Comparison of ENCODE assay signal across 7 cellular contexts in genomic region chr18:31102020-31102684, GRCh38. TPM values are rescaled to one million over a fixed set of nuclear protein-coding genes. Genes with fewer than 3 reads are reported as not detected.
DNase-seq lines count a peak whose midpoint lies in the region; ATAC-seq, FAIRE-seq and TF ChIP-seq lines count a peak whose summit lies in the region.

Gene DSC2 (minus strand): TSS chr18:31102421. CDS start chr18:31101971, 450 bp downstream.

- H3K36me3 Mint-ChIP-seq in activated T-cell treated with anti-CD3 and anti-CD28 coated beads, Interleukin-2, amount 50 U/mL, for 72 hours (ENCODE audit: insufficient read depth in 2 of 2) = peaks cover 0 to 1% of the 10 kb centered on the region in 2 donors

- H3K27ac Mint-ChIP-seq in activated T-cell treated with anti-CD3 and anti-CD28 coated beads, Interleukin-2, amount 50 U/mL, for 72 hours = no peak within 1 kb of the TSS

- TF ChIP-seq RAD21 in HepG2 (CRISPR knock-in tag; IDR thresholded peaks at IDR 0.05) = no peak

- peaks cover 4 to 7% of the 10 kb centered on the region in 2 donors for H3K9me3 Mint-ChIP-seq in activated T-cell treated with anti-CD3 and anti-CD28 coated beads, Interleukin-2, amount 50 U/mL, for 72 hours

- H3K4me1 ChIP-seq in breast epithelium (no peaks in the 10 kb centered on the region), HepG2 (ENCODE audit: insufficient read depth, low read length) (peaks cover 31% of the 10 kb centered on the region), thymus (ENCODE audit: control insufficient read depth, insufficient read depth, low read length) (no peaks in the 10 kb centered on the region)

- TSS peak; percentile 48 for BruUV-seq in HepG2 (replicated peaks; lab: Mats Ljungman, UMichigan)

- TF ChIP-seq POLR2A in breast epithelium (IDR thresholded peaks at IDR 0.05) (no peak), HepG2 (IDR thresholded peaks at IDR 0.05; ENCODE audit: insufficient read depth in 1 of 2, low read depth in 2 of 2, low read length in 2 of 2) (peak; percentile 81 to 84)

- no peak within 1 kb of the TSS for H2AFZ ChIP-seq in HepG2 (ENCODE audit: low read length)

- peak within 1 kb of the TSS; percentile 94 for H3K27ac ChIP-seq in breast epithelium
- peak within 1 kb of the TSS; percentile 97 for H3K27ac ChIP-seq in HepG2 (ENCODE audit: extremely low read length, insufficient read depth, low read length)
- peak within 1 kb of the TSS; percentile 80 for H3K27ac ChIP-seq in thymus (ENCODE audit: low read depth)

- no peaks in the 10 kb centered on the region for H4K20me1 ChIP-seq in HepG2 (ENCODE audit: insufficient read depth, low read length)

- no peaks in the 10 kb centered on the region for H3K4me1 Mint-ChIP-seq in activated T-cell treated with anti-CD3 and anti-CD28 coated beads, Interleukin-2, amount 50 U/mL, for 72 hours (ENCODE audit: low read depth)

- ATAC-seq in HepG2 (peak; percentile 91), GM21619 (IDR thresholded peaks at IDR 0.05; ENCODE audit: unreplicated experiment) (no peak)
- no peak for ATAC-seq in activated T-cell treated with anti-CD3 and anti-CD28 coated beads, Interleukin-2, amount 50 U/mL, for 72 hours (replicated peaks in 1 of 2)

- no peaks in the 10 kb centered on the region for H3K36me3 ChIP-seq in breast epithelium
- H3K36me3 ChIP-seq in HepG2 (replicated peaks in 1 of 2; ENCODE audit: control insufficient read depth in 1 of 2, insufficient read depth in 2 of 2, low read length in 2 of 2) = no peaks in the 10 kb centered on the region
- H3K36me3 ChIP-seq in thymus (ENCODE audit: control insufficient read depth, insufficient read depth) = no peaks in the 10 kb centered on the region

- peaks cover 38% of the 10 kb centered on the region for H3K79me2 ChIP-seq in HepG2 (ENCODE audit: insufficient read depth, low read length)

- peak within 1 kb of the TSS in 1 of 2 donors; percentile 56 for H3K4me3 Mint-ChIP-seq in activated T-cell treated with anti-CD3 and anti-CD28 coated beads, Interleukin-2, amount 50 U/mL, for 72 hours

- POLR2A ChIA-PET in HepG2 (lab: Yijun Ruan, JAX) = interaction anchor here (0.6 to 4.9 kb wide), 7 partner anchors 105 to 442 kb away, joined by 4 to 50 read pairs (median 6); no protein-coding TSS in a partner anchor

- CTCF ChIA-PET in HepG2 (lab: Yijun Ruan, JAX; ENCODE audit: low intra/inter-chr PET ratio, low total read pairs) = interaction anchor here (1.1 kb wide), 1 partner anchor 139 kb away, joined by 3 read pairs; no protein-coding TSS in a partner anchor

- H3K4me2 ChIP-seq in HepG2 (ENCODE audit: low read depth, low read length) = peak within 1 kb of the TSS; percentile 76

- 1% methylated on average over 12 of the region's 44 CpGs for WGBS in HepG2 (ENCODE audit: low lambda C conversion rate)
- WGBS in thymus = 10% methylated on average over 44 of the region's 44 CpGs

- H3K9ac ChIP-seq in HepG2 (ENCODE audit: insufficient read depth, low read depth, low read length) = peak within 1 kb of the TSS; percentile 90

- intact Hi-C loops in breast epithelium (cut with DNase I; ENCODE audit: low total_unique reads) (no loop called here), HepG2 (cut with micrococcal nuclease; ENCODE audit: unreplicated experiment) (loop anchor here (5.0 to 10.0 kb wide), 3 partner anchors 57 to 410 kb away; partner anchors contain the start of genes DSC3 and DSG2)

- peak; percentile 80 for FAIRE-seq in HepG2 (lab: Jason Lieb, UNC)

- peak within 1 kb of the TSS; percentile 60 for H3K4me3 ChIP-seq in LNCaP clone FGC (ENCODE audit: low read depth, low read length)
- peak within 1 kb of the TSS; percentile 58 to 76 (median 69) for H3K4me3 ChIP-seq in breast epithelium
- H3K4me3 ChIP-seq in HepG2 (replicated peaks in 1 of 3; ENCODE audit: insufficient read depth in 1 of 3, low read depth in 2 of 3, low read length in 3 of 3) = peak within 1 kb of the TSS; percentile 79 to 90 (median 90)
- H3K4me3 ChIP-seq in thymus (ENCODE audit: low read length) = peak within 1 kb of the TSS; percentile 38

- H3K9me3 ChIP-seq in breast epithelium (no peaks in the 10 kb centered on the region), HepG2 (ENCODE audit: low read length) (no peaks in the 10 kb centered on the region), thymus (ENCODE audit: control insufficient read depth) (no peaks in the 10 kb centered on the region)

- TF ChIP-seq EP300 in HepG2 (IDR thresholded peaks at IDR 0.05; ENCODE audit: low read depth in 2 of 2, low read length in 2 of 2) (no peak), HepG2 (CRISPR knock-in tag; IDR thresholded peaks at IDR 0.05; ENCODE audit: borderline replicate concordance) (no peak)

- DNase-seq in LNCaP clone FGC (ENCODE audit: low read depth) (no peak), breast epithelium (ENCODE audit: low spot score in 2 of 2) (peak; percentile 47 to 55), HepG2 (ENCODE audit: low spot score) (peak; percentile 61), DMS153 (lab: John Stamatoyannopoulos, UW) (no peak)
- no peak for DNase-seq in activated T-cell treated with anti-CD3 and anti-CD28 coated beads, Interleukin-2, amount 50 U/mL, for 72 hours

- H3K27me3 ChIP-seq in breast epithelium = no peaks in the 10 kb centered on the region
- no peaks in the 10 kb centered on the region; a peak in 1 of 5 replicates for H3K27me3 ChIP-seq in HepG2 (ENCODE audit: control insufficient read depth in 1 of 2, insufficient read depth in 2 of 2, low read length in 2 of 2)
- peaks cover 22% of the 10 kb centered on the region for H3K27me3 ChIP-seq in thymus (ENCODE audit: control insufficient read depth, insufficient read depth)

- TF ChIP-seq CTCF in LNCaP clone FGC (IDR thresholded peaks at IDR 0.05; ENCODE audit: control insufficient read depth, extremely low read depth, insufficient read depth) = no peak
- no peak for TF ChIP-seq CTCF in breast epithelium (IDR thresholded peaks at IDR 0.05)
- TF ChIP-seq CTCF in HepG2 (CRISPR knock-in tag; IDR thresholded peaks at IDR 0.05) = 0 out of 2 replicates have a peak, but pooled peaks have one; percentile 8

- in situ Hi-C loops in HepG2 (cut with HindIII; ENCODE audit: extremely low pct_ligation_motif_present, low pct_unique_long_range_greater_than_20kb) = loop anchor here (5.0 kb wide), 1 partner anchor 140 kb away; no protein-coding TSS in a partner anchor

- H3K27me3 Mint-ChIP-seq in activated T-cell treated with anti-CD3 and anti-CD28 coated beads, Interleukin-2, amount 50 U/mL, for 72 hours (ENCODE audit: low read depth) = peaks cover 41% of the 10 kb centered on the region

TF ChIP-seq in HepG2, 621 proteins besides CTCF, POLR2A, EP300 and RAD21 (continues in another document):
- TF ChIP-seq ZNF549 (CRISPR knock-in tag; IDR thresholded peaks at IDR 0.05) = no peak
- no peak for TF ChIP-seq ZBTB14 (CRISPR knock-in tag; IDR thresholded peaks at IDR 0.05)
- TF ChIP-seq KDM4B (CRISPR knock-in tag; IDR thresholded peaks at IDR 0.05) = no peak
- no peak for TF ChIP-seq DNMT3B (CRISPR knock-in tag; conservative IDR thresholded peaks at IDR 0.05)
- no peak for TF ChIP-seq DPF2 (CRISPR knock-in tag; IDR thresholded peaks at IDR 0.05; ENCODE audit: borderline replicate concordance, low read depth)
- TF ChIP-seq ELF3 (CRISPR knock-in tag; IDR thresholded peaks at IDR 0.05) = no peak
- TF ChIP-seq THAP8 (CRISPR knock-in tag; IDR thresholded peaks at IDR 0.05; ENCODE audit: borderline replicate concordance) = no peak

RNA-seq across cellular contexts. Expression of gene DSC2, which starts in this region (rescaled TPM):
- total RNA-seq in breast epithelium = 10 to 100 TPM in 2 of 3 donors, 1 to 10 TPM in 1; 8.0 to 72.9 (median 19.0) TPM
- 19.6 and 24.9 TPM in 2 replicates for total RNA-seq in HepG2 (2016; rRNA removed; fragmentation: Illumina TruSeq; extraction: Trizol)
- total RNA-seq in HepG2 (2016; cell fraction: cytosol; rRNA removed; fragmentation: Illumina TruSeq; extraction: Trizol; ENCODE audit: low read depth) = 1.7 and 2.0 TPM in 2 replicates
- 18.2 and 26.4 TPM in 2 replicates for total RNA-seq in HepG2 (2016; cell fraction: insoluble cytoplasmic fraction; rRNA removed; fragmentation: Illumina TruSeq; extraction: Trizol)
- total RNA-seq in HepG2 (2016; cell fraction: membrane; rRNA removed; fragmentation: Illumina TruSeq; extraction: Trizol) = 8.8 and 11.1 TPM in 2 replicates
- 30.9 and 35.0 TPM in 2 replicates for total RNA-seq in HepG2 (2016; cell fraction: nucleus; rRNA removed; fragmentation: Illumina TruSeq; extraction: Trizol)
- 7.2 and 7.9 TPM in 2 replicates for polyA plus RNA-seq in HepG2 (2011; rRNA removed)
- polyA plus RNA-seq in HepG2 (2011; cell fraction: cytosol; rRNA removed) = 3.7 and 6.8 TPM in 2 replicates
- 3.3 and 3.8 TPM in 2 replicates for polyA plus RNA-seq in HepG2 (2011; cell fraction: nucleus; rRNA removed)
- polyA plus RNA-seq in HepG2 (2012) = 19.0 and 19.4 TPM in 2 replicates
- polyA plus RNA-seq in HepG2 (2016; cell fraction: cytosol; fragmentation: Illumina TruSeq; extraction: Trizol; ENCODE audit: low read depth) = 0.86 and 0.89 TPM in 2 replicates
- 11.6 and 13.5 TPM in 2 replicates for polyA plus RNA-seq in HepG2 (2016; cell fraction: insoluble cytoplasmic fraction; fragmentation: Illumina TruSeq; extraction: Trizol; ENCODE audit: low read depth)
- 3.0 and 3.5 TPM in 2 replicates for polyA plus RNA-seq in HepG2 (2016; cell fraction: membrane; fragmentation: Illumina TruSeq; extraction: Trizol; ENCODE audit: low read depth)
- 27.0 and 28.4 TPM in 2 replicates for polyA plus RNA-seq in HepG2 (2016; cell fraction: nucleus; fragmentation: Illumina TruSeq; extraction: Trizol; ENCODE audit: insufficient read depth, low read depth)
- under 0.01 and 15.2 TPM in 2 replicates for polyA minus RNA-seq in HepG2 (2011; rRNA and poly(A)+ RNA removed; ENCODE audit: low replicate concordance)
- 19.0 and 23.5 TPM in 2 replicates for polyA minus RNA-seq in HepG2 (2011; cell fraction: cytosol; rRNA and poly(A)+ RNA removed)
- 20.3 and 24.9 TPM in 2 replicates for polyA minus RNA-seq in HepG2 (2011; cell fraction: nucleus; rRNA and poly(A)+ RNA removed)
- 16.3 TPM for polyA plus RNA-seq in thymus
- total RNA-seq in activated T-cell treated with anti-CD3 and anti-CD28 coated beads, Interleukin-2, amount 50 U/mL, for 72 hours = not detected

Comparison
In these comparisons a context has a peak if more than half of its experiments do, and no peak if none do; other contexts are left out.
1. DNase-seq: peak in breast epithelium (2 of 2) and HepG2 (single experiment); none in LNCaP clone FGC (single experiment), DMS153 (single experiment) and activated T-cell treated with anti-CD3 and anti-CD28 coated beads, Interleukin-2, amount 50 U/mL, for 72 hours (0 of 2).
2. H3K4me3 ChIP-seq: peak in every context shown above with its lines; median percentile 90 in HepG2; 69 in breast epithelium; 60 in LNCaP clone FGC; 38 in thymus.
3. Peak in every context shown above with its lines, with median percentiles within 50 percentile points of each other: H3K27ac ChIP-seq.